ENCODE assay signal across 1 cellular context in the genomic region with DNA sequence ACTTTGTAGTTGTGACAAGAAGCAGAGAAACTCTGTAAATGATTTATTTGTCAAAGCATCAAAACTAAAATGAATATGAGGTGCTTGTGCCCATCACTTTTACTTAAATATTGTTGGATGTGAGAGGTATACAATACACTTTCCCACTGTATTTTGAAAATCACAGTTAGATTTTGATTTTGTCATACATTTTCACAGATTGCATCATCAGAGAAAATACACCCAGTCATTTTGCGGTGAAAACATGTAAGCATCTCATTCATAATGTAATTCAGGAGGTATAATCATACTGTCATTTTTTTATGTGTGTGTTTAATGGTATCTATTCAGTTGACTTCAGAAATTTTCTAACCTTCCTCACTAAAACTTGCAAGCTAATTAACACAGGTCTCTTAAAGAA.
TF ChIP-seq lines count a peak whose summit lies in the region.

No MANE protein-coding gene starts in this region.

TF ChIP-seq in HEK293, 187 proteins besides CTCF, POLR2A, EP300 and RAD21 (continued from another document):
- TF ChIP-seq, protein P1, sequence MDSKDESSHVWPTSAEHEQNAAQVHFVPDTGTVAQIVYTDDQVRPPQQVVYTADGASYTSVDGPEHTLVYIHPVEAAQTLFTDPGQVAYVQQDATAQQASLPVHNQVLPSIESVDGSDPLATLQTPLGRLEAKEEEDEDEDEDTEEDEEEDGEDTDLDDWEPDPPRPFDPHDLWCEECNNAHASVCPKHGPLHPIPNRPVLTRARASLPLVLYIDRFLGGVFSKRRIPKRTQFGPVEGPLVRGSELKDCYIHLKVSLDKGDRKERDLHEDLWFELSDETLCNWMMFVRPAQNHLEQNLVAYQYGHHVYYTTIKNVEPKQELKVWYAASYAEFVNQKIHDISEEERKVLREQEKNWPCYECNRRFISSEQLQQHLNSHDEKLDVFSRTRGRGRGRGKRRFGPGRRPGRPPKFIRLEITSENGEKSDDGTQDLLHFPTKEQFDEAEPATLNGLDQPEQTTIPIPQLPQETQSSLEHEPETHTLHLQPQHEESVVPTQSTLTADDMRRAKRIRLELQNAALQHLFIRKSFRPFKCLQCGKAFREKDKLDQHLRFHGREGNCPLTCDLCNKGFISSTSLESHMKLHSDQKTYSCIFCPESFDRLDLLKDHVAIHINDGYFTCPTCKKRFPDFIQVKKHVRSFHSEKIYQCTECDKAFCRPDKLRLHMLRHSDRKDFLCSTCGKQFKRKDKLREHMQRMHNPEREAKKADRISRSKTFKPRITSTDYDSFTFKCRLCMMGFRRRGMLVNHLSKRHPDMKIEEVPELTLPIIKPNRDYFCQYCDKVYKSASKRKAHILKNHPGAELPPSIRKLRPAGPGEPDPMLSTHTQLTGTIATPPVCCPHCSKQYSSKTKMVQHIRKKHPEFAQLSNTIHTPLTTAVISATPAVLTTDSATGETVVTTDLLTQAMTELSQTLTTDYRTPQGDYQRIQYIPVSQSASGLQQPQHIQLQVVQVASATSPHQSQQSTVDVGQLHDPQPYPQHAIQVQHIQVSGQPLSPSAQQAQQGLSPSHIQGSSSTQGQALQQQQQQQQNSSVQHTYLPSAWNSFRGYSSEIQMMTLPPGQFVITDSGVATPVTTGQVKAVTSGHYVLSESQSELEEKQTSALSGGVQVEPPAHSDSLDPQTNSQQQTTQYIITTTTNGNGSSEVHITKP (tag by site-specific recombination; IDR thresholded peaks at IDR 0.05): no peak
- 0 out of 2 replicates have a peak, but pooled peaks have one; percentile 22 for TF ChIP-seq ZNF629 (tag by site-specific recombination; IDR thresholded peaks at IDR 0.05)
- no peak for TF ChIP-seq ZNF350 (tag by site-specific recombination; IDR thresholded peaks at IDR 0.05)
- no peak for TF ChIP-seq ZNF433 (tag by site-specific recombination; IDR thresholded peaks at IDR 0.05; ENCODE audit: low read depth)
- TF ChIP-seq ZNF776 (tag by site-specific recombination; IDR thresholded peaks at IDR 0.05; ENCODE audit: borderline replicate concordance): no peak
- TF ChIP-seq ZBTB17 (tag by site-specific recombination; IDR thresholded peaks at IDR 0.05): no peak
- TF ChIP-seq OVOL3 (tag by site-specific recombination; IDR thresholded peaks at IDR 0.05): no peak
- TF ChIP-seq, protein P2, sequence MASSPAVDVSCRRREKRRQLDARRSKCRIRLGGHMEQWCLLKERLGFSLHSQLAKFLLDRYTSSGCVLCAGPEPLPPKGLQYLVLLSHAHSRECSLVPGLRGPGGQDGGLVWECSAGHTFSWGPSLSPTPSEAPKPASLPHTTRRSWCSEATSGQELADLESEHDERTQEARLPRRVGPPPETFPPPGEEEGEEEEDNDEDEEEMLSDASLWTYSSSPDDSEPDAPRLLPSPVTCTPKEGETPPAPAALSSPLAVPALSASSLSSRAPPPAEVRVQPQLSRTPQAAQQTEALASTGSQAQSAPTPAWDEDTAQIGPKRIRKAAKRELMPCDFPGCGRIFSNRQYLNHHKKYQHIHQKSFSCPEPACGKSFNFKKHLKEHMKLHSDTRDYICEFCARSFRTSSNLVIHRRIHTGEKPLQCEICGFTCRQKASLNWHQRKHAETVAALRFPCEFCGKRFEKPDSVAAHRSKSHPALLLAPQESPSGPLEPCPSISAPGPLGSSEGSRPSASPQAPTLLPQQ (tag by site-specific recombination; IDR thresholded peaks at IDR 0.05): no peak
- TF ChIP-seq, protein P3, sequence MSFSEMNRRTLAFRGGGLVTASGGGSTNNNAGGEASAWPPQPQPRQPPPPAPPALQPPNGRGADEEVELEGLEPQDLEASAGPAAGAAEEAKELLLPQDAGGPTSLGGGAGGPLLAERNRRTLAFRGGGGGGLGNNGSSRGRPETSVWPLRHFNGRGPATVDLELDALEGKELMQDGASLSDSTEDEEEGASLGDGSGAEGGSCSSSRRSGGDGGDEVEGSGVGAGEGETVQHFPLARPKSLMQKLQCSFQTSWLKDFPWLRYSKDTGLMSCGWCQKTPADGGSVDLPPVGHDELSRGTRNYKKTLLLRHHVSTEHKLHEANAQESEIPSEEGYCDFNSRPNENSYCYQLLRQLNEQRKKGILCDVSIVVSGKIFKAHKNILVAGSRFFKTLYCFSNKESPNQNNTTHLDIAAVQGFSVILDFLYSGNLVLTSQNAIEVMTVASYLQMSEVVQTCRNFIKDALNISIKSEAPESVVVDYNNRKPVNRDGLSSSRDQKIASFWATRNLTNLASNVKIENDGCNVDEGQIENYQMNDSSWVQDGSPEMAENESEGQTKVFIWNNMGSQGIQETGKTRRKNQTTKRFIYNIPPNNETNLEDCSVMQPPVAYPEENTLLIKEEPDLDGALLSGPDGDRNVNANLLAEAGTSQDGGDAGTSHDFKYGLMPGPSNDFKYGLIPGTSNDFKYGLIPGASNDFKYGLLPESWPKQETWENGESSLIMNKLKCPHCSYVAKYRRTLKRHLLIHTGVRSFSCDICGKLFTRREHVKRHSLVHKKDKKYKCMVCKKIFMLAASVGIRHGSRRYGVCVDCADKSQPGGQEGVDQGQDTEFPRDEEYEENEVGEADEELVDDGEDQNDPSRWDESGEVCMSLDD (tag by site-specific recombination; IDR thresholded peaks at IDR 0.05): no peak
